18 cellular contexts compared by ENCODE assay signal in the genomic region with DNA sequence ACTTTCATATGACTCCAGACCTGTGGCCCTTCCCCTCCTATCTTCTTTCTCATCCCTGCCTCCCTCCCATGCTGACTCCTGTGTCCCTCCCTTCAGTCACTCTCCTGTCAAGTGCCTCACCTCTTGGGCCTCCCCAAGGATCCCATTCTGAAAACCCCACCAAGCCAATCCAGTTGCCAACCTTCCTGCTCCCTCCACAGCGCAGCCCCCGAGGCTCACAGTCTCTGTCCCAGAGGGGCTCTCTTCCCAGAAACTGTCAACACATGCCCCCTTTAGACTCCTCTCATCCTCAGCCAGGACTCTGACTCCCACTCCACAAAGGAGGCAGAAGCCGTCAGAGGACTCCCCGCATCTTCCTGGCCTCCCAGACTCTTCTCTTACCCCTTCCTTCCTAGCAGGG. TPM values are rescaled to one million over a fixed set of nuclear protein-coding genes. Genes with fewer than 3 reads are reported as not detected.
DNase-seq lines count a peak whose midpoint lies in the region; ATAC-seq, FAIRE-seq and TF ChIP-seq lines count a peak whose summit lies in the region.
"Had no signal": no experiment of that assay in that cellular context is flagged by ENCODE, and none has a peak within 500 bp of the region (broad histone marks: within the 10 kb centered on the region; RNA-seq: fewer than 3 reads in every experiment).

No MANE protein-coding gene starts in this region.

- H3K9me3 Mint-ChIP-seq in activated CD8-positive, alpha-beta T cell treated with anti-CD3 and anti-CD28 coated beads, Interleukin-2, amount 10 ng/mL, durations not matched to agents 7 days and 5 days (ENCODE audit: insufficient read depth) = no peaks in the 10 kb centered on the region
- no peaks in the 10 kb centered on the region for H3K9me3 Mint-ChIP-seq in activated CD8-positive, alpha-beta T cell treated with anti-CD3 and anti-CD28 coated beads for 36 hours
- H3K9me3 Mint-ChIP-seq in CD4-positive, CD25-positive, alpha-beta regulatory T cell = peaks cover 0 to 2% (median 0%) of the 10 kb centered on the region in 7 donors
- no peaks in the 10 kb centered on the region for H3K9me3 Mint-ChIP-seq in stimulated activated effector memory CD8-positive, alpha-beta T cell treated with anti-CD3 and anti-CD28 coated beads, Interleukin-12 subunit alpha, Interleukin-12 subunit beta, amount 100 ng/mL, for 72 hours
- H3K9me3 Mint-ChIP-seq in naive thymus-derived CD4-positive, alpha-beta T cell = no peaks in the 10 kb centered on the region
- H3K9me3 Mint-ChIP-seq: CD4-positive, alpha-beta T cell; H9 had no signal

- POLR2A ChIA-PET in activated CD8-positive, alpha-beta T cell treated with anti-CD3 and anti-CD28 coated beads, Interleukin-2, amount 10 ng/mL, durations not matched to agents 7 days and 5 days (lab: Charles Lee) = interaction anchor here (1.1 kb wide), 1 partner anchor 19 kb away, joined by 4 read pairs; no protein-coding TSS in a partner anchor
- POLR2A ChIA-PET in activated CD8-positive, alpha-beta T cell treated with anti-CD3 and anti-CD28 coated beads for 36 hours (lab: Charles Lee) = no interaction called here
- POLR2A ChIA-PET in naive thymus-derived CD4-positive, alpha-beta T cell (lab: Charles Lee) = interaction anchor here (0.6 to 1.2 kb wide), 3 partner anchors 19 to 695 kb away, joined by 3 read pairs; no protein-coding TSS in a partner anchor

- no peak overlapping the region for H3K27ac ChIP-seq in CD4-positive, CD25-positive, alpha-beta regulatory T cell (ENCODE audit: insufficient read depth, low read length, poor library complexity, severe bottlenecking)
- H3K27ac ChIP-seq in kidney (ENCODE audit: low read depth in 2 of 2, low read length in 2 of 2) = no peak overlapping the region
- no peak overlapping the region for H3K27ac ChIP-seq in naive thymus-derived CD4-positive, alpha-beta T cell (ENCODE audit: low read depth, low read length)
- H3K27ac ChIP-seq: BLaER1 had no signal

- no peak for TF ChIP-seq CTCF in activated CD8-positive, alpha-beta T cell treated with anti-CD3 and anti-CD28 coated beads for 36 hours (IDR thresholded peaks at IDR 0.05)
- no peak for TF ChIP-seq CTCF in kidney (IDR thresholded peaks at IDR 0.05; ENCODE audit: borderline replicate concordance, extremely low read depth, insufficient read depth)

- H3K4me1 Mint-ChIP-seq in activated CD8-positive, alpha-beta T cell treated with anti-CD3 and anti-CD28 coated beads, Interleukin-2, amount 10 ng/mL, durations not matched to agents 7 days and 5 days (ENCODE audit: low read depth) = peaks cover 44% of the 10 kb centered on the region
- H3K4me1 Mint-ChIP-seq in activated CD8-positive, alpha-beta T cell treated with anti-CD3 and anti-CD28 coated beads for 36 hours (ENCODE audit: low read depth) = peaks cover 30% of the 10 kb centered on the region
- H3K4me1 Mint-ChIP-seq in CD4-positive, CD25-positive, alpha-beta regulatory T cell = peaks cover 3 to 23% (median 8%) of the 10 kb centered on the region in 4 donors
- peaks cover 50% of the 10 kb centered on the region for H3K4me1 Mint-ChIP-seq in stimulated activated effector memory CD8-positive, alpha-beta T cell treated with anti-CD3 and anti-CD28 coated beads, Interleukin-12 subunit alpha, Interleukin-12 subunit beta, amount 100 ng/mL, for 72 hours
- peaks cover 15 to 44% (median 39%) of the 10 kb centered on the region in 7 donors for H3K4me1 Mint-ChIP-seq in naive thymus-derived CD4-positive, alpha-beta T cell

- no peak overlapping the region for H3K4me3 Mint-ChIP-seq in activated CD8-positive, alpha-beta T cell treated with anti-CD3 and anti-CD28 coated beads, Interleukin-2, amount 10 ng/mL, durations not matched to agents 7 days and 5 days
- no peak overlapping the region for H3K4me3 Mint-ChIP-seq in activated CD8-positive, alpha-beta T cell treated with anti-CD3 and anti-CD28 coated beads for 36 hours
- H3K4me3 Mint-ChIP-seq in CD4-positive, CD25-positive, alpha-beta regulatory T cell = peak overlapping the region in 1 of 4 donors; percentile 45
- no peak overlapping the region for H3K4me3 Mint-ChIP-seq in stimulated activated effector memory CD8-positive, alpha-beta T cell treated with anti-CD3 and anti-CD28 coated beads, Interleukin-12 subunit alpha, Interleukin-12 subunit beta, amount 100 ng/mL, for 72 hours
- H3K4me3 Mint-ChIP-seq in naive thymus-derived CD4-positive, alpha-beta T cell = no peak overlapping the region
- H3K4me3 Mint-ChIP-seq: CD4-positive, alpha-beta T cell; H9 had no signal

- no peaks in the 10 kb centered on the region for H3K9me3 ChIP-seq in CD4-positive, CD25-positive, alpha-beta regulatory T cell (ENCODE audit: control insufficient read depth in 2 of 2, low read length in 2 of 2)
- H3K9me3 ChIP-seq in kidney (ENCODE audit: control insufficient read depth in 1 of 2, low read length in 2 of 2) = no peaks in the 10 kb centered on the region
- H3K9me3 ChIP-seq in naive thymus-derived CD4-positive, alpha-beta T cell (ENCODE audit: control insufficient read depth in 2 of 3, low read length in 3 of 3) = no peaks in the 10 kb centered on the region
- H3K9me3 ChIP-seq: BLaER1 had no signal

- peak overlapping the region; percentile 47 for H3K27ac Mint-ChIP-seq in activated CD8-positive, alpha-beta T cell treated with anti-CD3 and anti-CD28 coated beads, Interleukin-2, amount 10 ng/mL, durations not matched to agents 7 days and 5 days
- no peak overlapping the region for H3K27ac Mint-ChIP-seq in activated CD8-positive, alpha-beta T cell treated with anti-CD3 and anti-CD28 coated beads for 36 hours
- H3K27ac Mint-ChIP-seq in CD4-positive, CD25-positive, alpha-beta regulatory T cell = peak overlapping the region in 2 of 3 donors; percentile 36 to 78
- peak overlapping the region; percentile 6 for H3K27ac Mint-ChIP-seq in stimulated activated effector memory CD8-positive, alpha-beta T cell treated with anti-CD3 and anti-CD28 coated beads, Interleukin-12 subunit alpha, Interleukin-12 subunit beta, amount 100 ng/mL, for 72 hours
- peak overlapping the region in 4 of 9 donors; percentile 15 to 85 (median 38) for H3K27ac Mint-ChIP-seq in naive thymus-derived CD4-positive, alpha-beta T cell
- H3K27ac Mint-ChIP-seq: CD4-positive, alpha-beta T cell had no signal

- H3K9ac ChIP-seq in kidney (ENCODE audit: low read length in 2 of 2) = no peak overlapping the region
- H3K9ac ChIP-seq: BLaER1 had no signal

- H3K27me3 ChIP-seq in CD4-positive, CD25-positive, alpha-beta regulatory T cell (ENCODE audit: control insufficient read depth, insufficient read depth, low read length) = no peaks in the 10 kb centered on the region
- no peaks in the 10 kb centered on the region for H3K27me3 ChIP-seq in naive thymus-derived CD4-positive, alpha-beta T cell (ENCODE audit: control insufficient read depth in 2 of 2, insufficient read depth in 2 of 2, low read length in 2 of 2)
- H3K27me3 ChIP-seq: BLaER1 had no signal

- intact Hi-C loops in activated CD8-positive, alpha-beta T cell treated with anti-CD3 and anti-CD28 coated beads for 36 hours (cut with micrococcal nuclease) = no loop called here
- intact Hi-C loops in kidney (cut with DNase I) = no loop called here
- intact Hi-C loops in naive thymus-derived CD4-positive, alpha-beta T cell (cut with micrococcal nuclease) = no loop called here

- peaks cover 17% of the 10 kb centered on the region for H3K4me1 ChIP-seq in CD4-positive, CD25-positive, alpha-beta regulatory T cell (ENCODE audit: control insufficient read depth, insufficient read depth, low read length, poor library complexity, severe bottlenecking)
- H3K4me1 ChIP-seq in kidney (ENCODE audit: control insufficient read depth in 1 of 2, insufficient read depth in 1 of 2, low read depth in 1 of 2, low read length in 2 of 2) = no peaks in the 10 kb centered on the region
- peaks cover 15 to 24% of the 10 kb centered on the region in 2 donors for H3K4me1 ChIP-seq in naive thymus-derived CD4-positive, alpha-beta T cell (ENCODE audit: control insufficient read depth in 2 of 2, insufficient read depth in 2 of 2, low read length in 2 of 2)

- peaks cover 14% of the 10 kb centered on the region for H3K27me3 Mint-ChIP-seq in activated CD8-positive, alpha-beta T cell treated with anti-CD3 and anti-CD28 coated beads, Interleukin-2, amount 10 ng/mL, durations not matched to agents 7 days and 5 days (ENCODE audit: low read depth)
- no peaks in the 10 kb centered on the region for H3K27me3 Mint-ChIP-seq in activated CD8-positive, alpha-beta T cell treated with anti-CD3 and anti-CD28 coated beads for 36 hours
- H3K27me3 Mint-ChIP-seq in CD4-positive, CD25-positive, alpha-beta regulatory T cell = peaks cover 4% of the 10 kb centered on the region
- H3K27me3 Mint-ChIP-seq in naive thymus-derived CD4-positive, alpha-beta T cell = peaks cover 0 to 22% (median 0%) of the 10 kb centered on the region in 5 donors
- H3K27me3 Mint-ChIP-seq: CD4-positive, alpha-beta T cell had no signal

- H3K4me3 ChIP-seq in CD4-positive, CD25-positive, alpha-beta regulatory T cell (ENCODE audit: low read depth, low read length) = no peak overlapping the region
- no peak overlapping the region for H3K4me3 ChIP-seq in kidney (ENCODE audit: low read length in 2 of 2)
- H3K4me3 ChIP-seq in naive thymus-derived CD4-positive, alpha-beta T cell (ENCODE audit: low read length) = no peak overlapping the region
- H3K4me3 ChIP-seq: BLaER1, GM12878 had no signal

- ATAC-seq in activated CD8-positive, alpha-beta T cell treated with anti-CD3 and anti-CD28 coated beads, Interleukin-2, amount 10 ng/mL, durations not matched to agents 7 days and 5 days = no peak
- ATAC-seq in activated CD8-positive, alpha-beta T cell treated with anti-CD3 and anti-CD28 coated beads for 36 hours = no peak
- no peak for ATAC-seq in CD4-positive, CD25-positive, alpha-beta regulatory T cell (ENCODE audit: low read depth in 2 of 2)
- ATAC-seq in stimulated activated effector memory CD8-positive, alpha-beta T cell treated with anti-CD3 and anti-CD28 coated beads, Interleukin-12 subunit alpha, Interleukin-12 subunit beta, amount 100 ng/mL, for 72 hours = no peak
- no peak for ATAC-seq in naive thymus-derived CD4-positive, alpha-beta T cell
- no peak for ATAC-seq in HG03159 (IDR thresholded peaks at IDR 0.05; ENCODE audit: unreplicated experiment)
- ATAC-seq: GM12878 had no signal

- no peak for FAIRE-seq in kidney (lab: Jason Lieb, UNC)
- FAIRE-seq: GM12878, GM18507 had no signal

- CTCF ChIA-PET in activated CD8-positive, alpha-beta T cell treated with anti-CD3 and anti-CD28 coated beads, Interleukin-2, amount 10 ng/mL, durations not matched to agents 7 days and 5 days (lab: Charles Lee) = interaction anchor here (1.2 kb wide), 1 partner anchor 27 kb away, joined by 3 read pairs; no protein-coding TSS in a partner anchor
- CTCF ChIA-PET in activated CD8-positive, alpha-beta T cell treated with anti-CD3 and anti-CD28 coated beads for 36 hours (lab: Charles Lee) = interaction anchor here (1.2 to 2.0 kb wide), 2 partner anchors 13 to 20 kb away, joined by 3 to 4 read pairs; no protein-coding TSS in a partner anchor
- CTCF ChIA-PET in naive thymus-derived CD4-positive, alpha-beta T cell (lab: Charles Lee) = interaction anchor here (0.7 kb wide), 1 partner anchor 43 kb away, joined by 3 read pairs; no protein-coding TSS in a partner anchor

- peaks cover 7% of the 10 kb centered on the region for H3K36me3 Mint-ChIP-seq in activated CD8-positive, alpha-beta T cell treated with anti-CD3 and anti-CD28 coated beads, Interleukin-2, amount 10 ng/mL, durations not matched to agents 7 days and 5 days (ENCODE audit: low read depth)
- H3K36me3 Mint-ChIP-seq in activated CD8-positive, alpha-beta T cell treated with anti-CD3 and anti-CD28 coated beads for 36 hours (ENCODE audit: low read depth) = no peaks in the 10 kb centered on the region
- no peaks in the 10 kb centered on the region for H3K36me3 Mint-ChIP-seq in CD4-positive, CD25-positive, alpha-beta regulatory T cell
- H3K36me3 Mint-ChIP-seq in stimulated activated effector memory CD8-positive, alpha-beta T cell treated with anti-CD3 and anti-CD28 coated beads, Interleukin-12 subunit alpha, Interleukin-12 subunit beta, amount 100 ng/mL, for 72 hours = no peaks in the 10 kb centered on the region
- H3K36me3 Mint-ChIP-seq in naive thymus-derived CD4-positive, alpha-beta T cell = peaks cover 0 to 5% (median 0%) of the 10 kb centered on the region in 5 donors

- no peak for DNase-seq in activated CD8-positive, alpha-beta T cell treated with anti-CD3 and anti-CD28 coated beads, Interleukin-2, amount 10 ng/mL, durations not matched to agents 7 days and 5 days
- no peak for DNase-seq in activated CD8-positive, alpha-beta T cell treated with anti-CD3 and anti-CD28 coated beads for 36 hours
- no peak for DNase-seq in CD4-positive, CD25-positive, alpha-beta regulatory T cell
- peak; percentile 39 for DNase-seq in kidney
- DNase-seq in stimulated activated effector memory CD8-positive, alpha-beta T cell treated with anti-CD3 and anti-CD28 coated beads, Interleukin-12 subunit alpha, Interleukin-12 subunit beta, amount 100 ng/mL, for 72 hours (ENCODE audit: low spot score in 2 of 2) = no peak
- no peak for DNase-seq in naive thymus-derived CD4-positive, alpha-beta T cell
- DNase-seq: 8988T; AML-193; CD4-positive, alpha-beta T cell; DMS79; GOT3; H9 had no signal

- no peaks in the 10 kb centered on the region for H3K36me3 ChIP-seq in CD4-positive, CD25-positive, alpha-beta regulatory T cell (ENCODE audit: control insufficient read depth, insufficient read depth, low read length)
- no peaks in the 10 kb centered on the region for H3K36me3 ChIP-seq in kidney (ENCODE audit: control insufficient read depth in 1 of 2, insufficient read depth in 2 of 2, low read length in 2 of 2)
- H3K36me3 ChIP-seq in naive thymus-derived CD4-positive, alpha-beta T cell (ENCODE audit: control insufficient read depth in 2 of 3, insufficient read depth in 3 of 3, low read length in 3 of 3) = no peaks in the 10 kb centered on the region
- H3K36me3 ChIP-seq: BLaER1 had no signal

RNA-seq across cellular contexts. Expression of a gene that starts 30.8 kb away (rescaled TPM):
- 10 to 100 TPM; 20.8 to 21.5 TPM for total RNA-seq in activated CD8-positive, alpha-beta T cell treated with anti-CD3 and anti-CD28 coated beads, Interleukin-2, amount 10 ng/mL, durations not matched to agents 7 days and 5 days
- 1 to 10 TPM; 3.3 to 4.7 TPM for total RNA-seq in activated CD8-positive, alpha-beta T cell treated with anti-CD3 and anti-CD28 coated beads for 36 hours
- 5.5 TPM for total RNA-seq in CD4-positive, CD25-positive, alpha-beta regulatory T cell
- 1 to 10 TPM; 3.0 to 5.7 (median 4.5) TPM for polyA plus RNA-seq in CD4-positive, CD25-positive, alpha-beta regulatory T cell
- 1.4 TPM for total RNA-seq in kidney
- 2.1 TPM for polyA plus RNA-seq in kidney (ENCODE audit: insufficient read depth, low read depth, low replicate concordance)
- total RNA-seq in naive thymus-derived CD4-positive, alpha-beta T cell = 10 to 100 TPM; 21.0 to 42.8 (median 22.6) TPM
- 10 to 100 TPM; 13.6 to 17.3 TPM for polyA plus RNA-seq in naive thymus-derived CD4-positive, alpha-beta T cell
- total RNA-seq: GM12878, HT-29 had no signal

RNA-seq across cellular contexts. Expression of a gene that starts 35.2 kb away (rescaled TPM):
- not detected for total RNA-seq in activated CD8-positive, alpha-beta T cell treated with anti-CD3 and anti-CD28 coated beads, Interleukin-2, amount 10 ng/mL, durations not matched to agents 7 days and 5 days
- not detected for total RNA-seq in activated CD8-positive, alpha-beta T cell treated with anti-CD3 and anti-CD28 coated beads for 36 hours
- total RNA-seq in CD4-positive, CD25-positive, alpha-beta regulatory T cell = not detected
- polyA plus RNA-seq in CD4-positive, CD25-positive, alpha-beta regulatory T cell = not detected
- 0.63 TPM for total RNA-seq in kidney
- not detected for polyA plus RNA-seq in kidney (ENCODE audit: insufficient read depth, low read depth, low replicate concordance)
- 1 to 10 TPM in 3 of 5 experiments, under 1 TPM in 1, not detected in 1; 0.74 to 4.2 (median 2.0) TPM for total RNA-seq in naive thymus-derived CD4-positive, alpha-beta T cell
- not detected for polyA plus RNA-seq in naive thymus-derived CD4-positive, alpha-beta T cell
- total RNA-seq: CD4-positive, alpha-beta T cell; G401; GM12878; H9; HT-29 had no signal
- polyA plus RNA-seq: GM12878 had no signal
